ENCODE assay signal across 18 cellular contexts in genomic region chr13:21243045-21243842, GRCh38.
DNase-seq lines count a peak whose midpoint lies in the region; ATAC-seq and TF ChIP-seq lines count a peak whose summit lies in the region.
"Had no signal": no experiment of that assay in that cellular context is flagged by ENCODE, and none has a peak within 500 bp of the region (broad histone marks: within the 10 kb centered on the region; RNA-seq: fewer than 3 reads in every experiment).

No MANE protein-coding gene starts in this region.

- H3K4me1 ChIP-seq in muscle layer of colon (ENCODE audit: insufficient read depth, low read length) (peaks cover 9% of the 10 kb centered on the region), lower lobe of right lung (no peaks in the 10 kb centered on the region)
- H3K4me1 ChIP-seq: foreskin keratinocyte had no signal

- H3K27me3 ChIP-seq in muscle layer of colon (ENCODE audit: control insufficient read depth in 1 of 2, insufficient read depth in 2 of 2, low read length in 2 of 2) (no peaks in the 10 kb centered on the region), lower lobe of right lung (ENCODE audit: low read depth) (no peaks in the 10 kb centered on the region)
- H3K27me3 ChIP-seq: cardiac muscle cell, foreskin keratinocyte had no signal

- peaks cover 12% of the 10 kb centered on the region for H3K4me1 Mint-ChIP-seq in HFFc6 (ENCODE audit: low read depth)
- H3K4me1 Mint-ChIP-seq: stimulated activated effector memory CD8-positive, alpha-beta T cell treated with anti-CD3 and anti-CD28 coated beads, Interleukin-12 subunit alpha, Interleukin-12 subunit beta, amount 100 ng/mL, for 72 hours had no signal

- intact Hi-C loops in lower lobe of right lung (cut with DNase I) = no loop called here

- peaks cover 8% of the 10 kb centered on the region for H3K27me3 Mint-ChIP-seq in HFFc6 (ENCODE audit: insufficient read depth)

- no peaks in the 10 kb centered on the region for H3K36me3 Mint-ChIP-seq in HFFc6 (ENCODE audit: low read depth)
- H3K36me3 Mint-ChIP-seq: activated naive CD8-positive, alpha-beta T cell treated with anti-CD3 and anti-CD28 coated beads, Interleukin-2, amount 10 ng/mL, durations not matched to agents 7 days and 5 days; stimulated activated effector memory CD8-positive, alpha-beta T cell treated with anti-CD3 and anti-CD28 coated beads, Interleukin-12 subunit alpha, Interleukin-12 subunit beta, amount 100 ng/mL, for 72 hours; type B pancreatic cell had no signal

- no peaks in the 10 kb centered on the region for H3K9me3 Mint-ChIP-seq in HFFc6
- H3K9me3 Mint-ChIP-seq: stimulated activated effector memory CD8-positive, alpha-beta T cell treated with anti-CD3 and anti-CD28 coated beads, Interleukin-12 subunit alpha, Interleukin-12 subunit beta, amount 100 ng/mL, for 72 hours; type B pancreatic cell had no signal

- H3K4me3 ChIP-seq in muscle layer of colon (ENCODE audit: low read depth in 1 of 2, low read length in 2 of 2) (peak overlapping the region in 1 of 2 donors; percentile 16), lower lobe of right lung (no peak overlapping the region)
- H3K4me3 ChIP-seq: cardiac muscle cell, GM23248 had no signal

- H3K9ac ChIP-seq in muscle layer of colon (ENCODE audit: low read length) = no peak overlapping the region
- H3K9ac ChIP-seq: GM23248 had no signal

- H3K27ac Mint-ChIP-seq in HFFc6 = no peak overlapping the region
- H3K27ac Mint-ChIP-seq: activated naive CD8-positive, alpha-beta T cell treated with anti-CD3 and anti-CD28 coated beads, Interleukin-2, amount 10 ng/mL, durations not matched to agents 7 days and 5 days; stimulated activated effector memory CD8-positive, alpha-beta T cell treated with anti-CD3 and anti-CD28 coated beads, Interleukin-12 subunit alpha, Interleukin-12 subunit beta, amount 100 ng/mL, for 72 hours; type B pancreatic cell had no signal

- no peaks in the 10 kb centered on the region for H3K9me3 ChIP-seq in muscle layer of colon (ENCODE audit: low read length)
- no peaks in the 10 kb centered on the region for H3K9me3 ChIP-seq in lower lobe of right lung

- TF ChIP-seq CTCF in HFFc6 (IDR thresholded peaks at IDR 0.05) (no peak), lower lobe of right lung (IDR thresholded peaks at IDR 0.05) (no peak)

- DNase-seq in COR-L47 (lab: John Stamatoyannopoulos, UW) (peak; percentile 72), HFFc6 (no peak), RPMI8226 (peak; percentile 15), lower lobe of right lung (no peak), SIG-M5 (lab: John Stamatoyannopoulos, UW) (no peak), C1 segment of cervical spinal cord (lab: John Stamatoyannopoulos, UW) (no peak)
- DNase-seq: activated naive CD8-positive, alpha-beta T cell treated with anti-CD3 and anti-CD28 coated beads, Interleukin-2, amount 10 ng/mL, durations not matched to agents 7 days and 5 days; activated T-cell treated with anti-CD3 and anti-CD28 coated beads for 4 hours; effector CD8-positive, alpha-beta T cell; foreskin keratinocyte; GM23248; mammary epithelial cell; NK-92 treated with Interleukin-12 subunit alpha and Interleukin-12 subunit beta, amount 100 ng/mL, for 24 hours had no signal

- ATAC-seq in lower lobe of right lung = no peak
- no peak for ATAC-seq in GM21360 (IDR thresholded peaks at IDR 0.05; ENCODE audit: unreplicated experiment)
- ATAC-seq: foreskin keratinocyte; stimulated activated effector memory CD8-positive, alpha-beta T cell treated with anti-CD3 and anti-CD28 coated beads, Interleukin-12 subunit alpha, Interleukin-12 subunit beta, amount 100 ng/mL, for 72 hours had no signal

- H3K27ac ChIP-seq in muscle layer of colon (ENCODE audit: low read depth, low read length) = peak overlapping the region; percentile 50
- no peak overlapping the region for H3K27ac ChIP-seq in lower lobe of right lung
- H3K27ac ChIP-seq: cardiac muscle cell, foreskin keratinocyte, GM23248 had no signal

- peak overlapping the region; percentile 14; the same call in 1 of the 2 replicates for H3K4me3 Mint-ChIP-seq in HFFc6
- H3K4me3 Mint-ChIP-seq: activated naive CD8-positive, alpha-beta T cell treated with anti-CD3 and anti-CD28 coated beads, Interleukin-2, amount 10 ng/mL, durations not matched to agents 7 days and 5 days; stimulated activated effector memory CD8-positive, alpha-beta T cell treated with anti-CD3 and anti-CD28 coated beads, Interleukin-12 subunit alpha, Interleukin-12 subunit beta, amount 100 ng/mL, for 72 hours; type B pancreatic cell had no signal

- no peaks in the 10 kb centered on the region for H3K36me3 ChIP-seq in muscle layer of colon (ENCODE audit: insufficient read depth, low read length)
- H3K36me3 ChIP-seq in lower lobe of right lung = no peaks in the 10 kb centered on the region
- H3K36me3 ChIP-seq: cardiac muscle cell had no signal

Comparison
In these comparisons a context has a peak if more than half of its experiments do, and no peak if none do; other contexts are left out.
1. DNase-seq: peak in COR-L47 (single experiment) and RPMI8226 (single experiment); none in HFFc6 (single experiment), lower lobe of right lung (single experiment), SIG-M5 (single experiment) and C1 segment of cervical spinal cord (0 of 14).